ENCODE assay signal across 8 cellular contexts in the genomic region with DNA sequence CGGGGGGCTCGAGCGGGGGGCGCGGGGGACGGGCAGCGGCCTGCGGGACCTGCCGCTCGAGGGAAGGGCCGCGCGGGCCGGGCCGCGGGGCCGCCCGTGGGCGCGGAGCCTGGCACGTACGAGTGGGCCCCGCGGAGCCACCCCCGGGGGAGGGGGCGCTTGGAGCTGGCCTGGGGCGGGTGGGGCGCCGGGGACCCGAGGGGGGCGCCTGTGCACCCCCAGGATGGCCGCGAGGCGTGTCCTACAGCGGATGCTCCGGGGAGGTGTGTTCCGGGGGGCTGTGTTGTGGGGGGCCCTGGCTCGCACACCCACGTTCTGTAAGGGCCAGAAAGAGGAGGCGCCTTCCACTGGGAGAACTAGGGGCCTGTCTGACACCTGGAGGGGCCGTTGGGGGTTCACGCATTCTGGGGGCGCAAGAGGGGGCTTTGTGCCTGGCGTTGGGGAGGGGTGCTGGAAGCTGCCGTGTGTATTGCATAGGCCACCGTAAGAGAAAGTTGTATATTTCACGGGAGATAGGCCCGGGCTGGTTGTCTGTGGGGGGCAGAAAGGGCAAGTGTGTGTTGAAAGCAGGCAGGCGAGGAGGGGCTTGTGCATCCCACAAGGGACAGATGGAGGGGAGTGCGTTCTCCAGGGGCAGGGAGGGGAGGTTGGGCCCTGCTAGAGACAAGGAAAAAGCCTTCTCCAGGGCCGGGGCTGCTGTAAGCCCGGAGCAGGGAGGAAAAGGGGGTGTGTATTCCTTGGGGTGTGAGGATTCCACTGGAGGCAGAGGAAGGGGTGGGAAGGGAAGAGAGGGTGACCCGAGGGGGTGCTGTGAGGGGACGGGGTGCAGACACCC. TPM values are rescaled to one million over a fixed set of nuclear protein-coding genes. Genes with fewer than 3 reads are reported as not detected.
DNase-seq lines count a peak whose midpoint lies in the region; ATAC-seq and TF ChIP-seq lines count a peak whose summit lies in the region.

No MANE protein-coding gene starts in this region.

- peak overlapping the region; percentile 67 for H2AFZ ChIP-seq in GM23248
- peak overlapping the region; percentile 64 for H2AFZ ChIP-seq in PC-3 (ENCODE audit: low read length)

- H3K4me1 Mint-ChIP-seq in Caco-2 (ENCODE audit: low read depth, unreplicated experiment): peaks cover 4% of the 10 kb centered on the region

- intact Hi-C loops in Caco-2 (cut with micrococcal nuclease; ENCODE audit: unreplicated experiment) (loop anchor here (2.0 to 5.0 kb wide), 2 partner anchors 56 to 146 kb away; a partner anchor contains a TSS), PC-3 (cut with micrococcal nuclease) (loop anchor here (5.0 kb wide), 1 partner anchor 49 kb away; a partner anchor contains a TSS), esophagus muscularis mucosa (cut with DNase I) (loop anchor here (10.0 kb wide), 1 partner anchor 56 kb away; no protein-coding TSS in a partner anchor), prostate gland (cut with DNase I) (no loop called here)

- no peak for TF ChIP-seq CTCF in Caco-2 (IDR thresholded peaks at IDR 0.05; ENCODE audit: insufficient read depth in 1 of 2, low read depth in 1 of 2, low read length in 1 of 2, severe bottlenecking in 1 of 2, unreplicated experiment in 1 of 2)
- TF ChIP-seq CTCF in PC-3 (conservative IDR thresholded peaks at IDR 0.05; ENCODE audit: low read depth, low read length): no peak
- TF ChIP-seq CTCF in esophagus muscularis mucosa (IDR thresholded peaks at IDR 0.05): no peak
- TF ChIP-seq CTCF in prostate gland (IDR thresholded peaks at IDR 0.05): no peak

- TF ChIP-seq POLR2A in esophagus muscularis mucosa (IDR thresholded peaks at IDR 0.05; ENCODE audit: low read depth): no peak
- no peak for TF ChIP-seq POLR2A in prostate gland (IDR thresholded peaks at IDR 0.05)

- H3K9me2 ChIP-seq in GM23248 (ENCODE audit: insufficient read depth) (no peaks in the 10 kb centered on the region), PC-3 (replicated peaks; ENCODE audit: low read length) (no peaks in the 10 kb centered on the region)

- H3K4me3 ChIP-seq in Caco-2 (ENCODE audit: low read depth, low read length) (peak overlapping the region; percentile 53), GM23248 (peak overlapping the region; percentile 76), PC-3 (ENCODE audit: low read length) (peak overlapping the region; percentile 77), esophagus muscularis mucosa (peak overlapping the region; percentile 64 to 91 (median 75)), prostate gland (peak overlapping the region; percentile 66 to 81)

- H3K79me2 ChIP-seq in GM23248 (ENCODE audit: insufficient read depth) (no peaks in the 10 kb centered on the region), PC-3 (ENCODE audit: low read length) (no peaks in the 10 kb centered on the region)

- H3K4me3 Mint-ChIP-seq in Caco-2 (ENCODE audit: unreplicated experiment): peak overlapping the region; percentile 70

- H3K27ac ChIP-seq in GM23248 (no peak overlapping the region), PC-3 (ENCODE audit: low read length) (no peak overlapping the region), esophagus muscularis mucosa (replicated peaks in 1 of 4) (peak overlapping the region in 1 of 4 donors; percentile 57), prostate gland (peak overlapping the region in 1 of 2 donors; percentile 24)

- WGBS in GM23248 (ENCODE audit: low coverage in 1 of 2, low lambda C conversion rate in 2 of 2, missing lambda C conversion rate in 2 of 2), 2 experiments: 1 to 5% methylated on average over 12 to 50 of the region's 54 CpGs
- WGBS in esophagus muscularis mucosa: 4% methylated on average over 15 of the region's 54 CpGs
- 2% methylated on average over 38 of the region's 54 CpGs for WGBS in prostate gland

- CTCF ChIA-PET in Caco-2 (lab: Charles Lee): interaction anchor here (0.5 to 1.2 kb wide), 5 partner anchors 54 to 70 kb away, joined by 3 to 8 read pairs (median 4); a partner anchor contains a TSS
- CTCF ChIA-PET in PC-3 (lab: Charles Lee): interaction anchor here (0.6 to 1.3 kb wide), 6 partner anchors 8 to 70 kb away, joined by 3 to 6 read pairs (median 4); a partner anchor contains a TSS

- H3K4me1 ChIP-seq in Caco-2: peaks cover 14% of the 10 kb centered on the region
- no peaks in the 10 kb centered on the region for H3K4me1 ChIP-seq in GM23248 (ENCODE audit: insufficient read depth)
- peaks cover 4% of the 10 kb centered on the region; the same call in 1 of the 2 replicates for H3K4me1 ChIP-seq in PC-3 (ENCODE audit: insufficient read depth, low read length)
- H3K4me1 ChIP-seq in esophagus muscularis mucosa: peaks cover 10 to 31% (median 19%) of the 10 kb centered on the region in 4 donors
- peaks cover 8% of the 10 kb centered on the region for H3K4me1 ChIP-seq in prostate gland (replicated peaks)

- no peaks in the 10 kb centered on the region for H3K27me3 ChIP-seq in Caco-2 (replicated peaks; ENCODE audit: control insufficient read depth, insufficient read depth, low read length)
- no peaks in the 10 kb centered on the region; the same call in 1 of the 2 replicates for H3K27me3 ChIP-seq in GM23248 (replicated peaks; ENCODE audit: insufficient read depth)
- H3K27me3 ChIP-seq in PC-3 (ENCODE audit: low read length): no peaks in the 10 kb centered on the region
- H3K27me3 ChIP-seq in esophagus muscularis mucosa: no peaks in the 10 kb centered on the region
- no peaks in the 10 kb centered on the region for H3K27me3 ChIP-seq in prostate gland (replicated peaks; ENCODE audit: insufficient read depth)

- no peaks in the 10 kb centered on the region for H3F3A ChIP-seq in GM23248 (ENCODE audit: insufficient read depth)
- H3F3A ChIP-seq in PC-3 (ENCODE audit: low read length, unreplicated experiment): no peaks in the 10 kb centered on the region

- H3K9me3 ChIP-seq in Caco-2 (no peaks in the 10 kb centered on the region), GM23248 (ENCODE audit: low read depth) (no peaks in the 10 kb centered on the region), PC-3 (ENCODE audit: low read length) (no peaks in the 10 kb centered on the region), esophagus muscularis mucosa (peaks cover 0 to 1% (median 0%) of the 10 kb centered on the region in 4 donors), prostate gland (no peaks in the 10 kb centered on the region)

- H3K36me3 ChIP-seq in Caco-2 (ENCODE audit: control insufficient read depth, insufficient read depth, low read length): no peaks in the 10 kb centered on the region
- no peaks in the 10 kb centered on the region for H3K36me3 ChIP-seq in GM23248 (ENCODE audit: low read depth)
- H3K36me3 ChIP-seq in PC-3 (ENCODE audit: low read depth, low read length): no peaks in the 10 kb centered on the region; the same call in 1 of the 2 replicates
- no peaks in the 10 kb centered on the region for H3K36me3 ChIP-seq in esophagus muscularis mucosa
- H3K36me3 ChIP-seq in prostate gland: no peaks in the 10 kb centered on the region

- peaks cover 2% of the 10 kb centered on the region for H3K9me3 Mint-ChIP-seq in Caco-2 (ENCODE audit: unreplicated experiment)

- H3K4me2 ChIP-seq in GM23248 (ENCODE audit: unreplicated experiment) (peak overlapping the region; percentile 86), PC-3 (ENCODE audit: low read length) (peak overlapping the region; percentile 81)

- DNase-seq in Caco-2 (no peak), GM23248 (peak; percentile 27), PC-3 (no peak), esophagus muscularis mucosa (ENCODE audit: extremely low spot score) (no peak), prostate gland (ENCODE audit: low spot score) (no peak), NOMO-1 treated with DMSO at 0.1 percent for 48 hours (lab: John Stamatoyannopoulos, UW; ENCODE audit: unreplicated experiment) (no peak), T-helper 9 cell (no peak), SW 1271 (lab: John Stamatoyannopoulos, UW) (no peak)

- POLR2A ChIA-PET in Caco-2 (lab: Charles Lee): no interaction called here
- POLR2A ChIA-PET in PC-3 (lab: Charles Lee; ENCODE audit: unreplicated experiment): no interaction called here

- H3K9ac ChIP-seq in GM23248 (peak overlapping the region; percentile 75), PC-3 (ENCODE audit: low read length) (peak overlapping the region; percentile 60)

- H3K27ac Mint-ChIP-seq in Caco-2 (ENCODE audit: unreplicated experiment): no peak overlapping the region

- in situ Hi-C loops in GM23248 (cut with MboI): no loop called here

- BruUV-seq in Caco-2 (replicated peaks; lab: Mats Ljungman, UMichigan) (no TSS peak), PC-3 (replicated peaks; lab: Mats Ljungman, UMichigan) (no TSS peak)

- TF ChIP-seq EP300 in esophagus muscularis mucosa (IDR thresholded peaks at IDR 0.05): no peak

- H3K36me3 Mint-ChIP-seq in Caco-2 (ENCODE audit: insufficient read depth, unreplicated experiment): peaks cover 6% of the 10 kb centered on the region

- H4K20me1 ChIP-seq in GM23248 (ENCODE audit: insufficient read depth) (no peaks in the 10 kb centered on the region), PC-3 (ENCODE audit: low read length) (no peaks in the 10 kb centered on the region)

- H3K27me3 Mint-ChIP-seq in Caco-2 (ENCODE audit: insufficient read depth, unreplicated experiment): no peaks in the 10 kb centered on the region

- ATAC-seq in PC-3: peak; percentile 9

RNA-seq across cellular contexts. Expression of a gene that starts 0.7 kb away (rescaled TPM):
- total RNA-seq in Caco-2 (2022): 1.9 and 2.7 TPM in 2 replicates
- total RNA-seq in GM23248 (2014; rRNA removed; shearing (Covaris generic)): 3.5 and 5.9 TPM in 2 replicates
- polyA plus RNA-seq in GM23248 (2016; fragmentation: Nextera tagmentation; extraction: Ambion mirVana): 1.2 and 1.3 TPM in 2 replicates
- 6.3 and 7.7 TPM in 2 replicates for total RNA-seq in PC-3 (2014; rRNA removed)
- 1 to 10 TPM; 2.5 to 7.1 (median 4.0) TPM for total RNA-seq in esophagus muscularis mucosa
- total RNA-seq in prostate gland: 10 to 100 TPM in 1 of 2 donors, 1 to 10 TPM in 1; 6.0 to 19.5 TPM

RNA-seq across cellular contexts. Expression of a gene that starts 14.9 kb away (rescaled TPM):
- total RNA-seq in Caco-2 (2022) (15.5 and 15.9 TPM in 2 replicates), PC-3 (2014; rRNA removed) (2.9 and 4.8 TPM in 2 replicates), esophagus muscularis mucosa (1 to 10 TPM; 4.5 to 7.5 (median 5.5) TPM), prostate gland (10 to 100 TPM; 16.3 to 16.8 TPM)
- 5.2 and 5.7 TPM in 2 replicates for total RNA-seq in GM23248 (2014; rRNA removed; shearing (Covaris generic))
- polyA plus RNA-seq in GM23248 (2016; fragmentation: Nextera tagmentation; extraction: Ambion mirVana): 12.7 and 14.3 TPM in 2 replicates

RNA-seq across cellular contexts. Expression of a gene that starts 15.1 kb away (rescaled TPM):
- total RNA-seq in Caco-2 (2022) (138 and 144 TPM in 2 replicates), PC-3 (2014; rRNA removed) (124 and 138 TPM in 2 replicates), esophagus muscularis mucosa (10 to 100 TPM; 43.2 to 51.5 (median 48.6) TPM), prostate gland (100 to 1,000 TPM in 1 of 2 donors, 10 to 100 TPM in 1; 72.3 to 196 TPM)
- total RNA-seq in GM23248 (2014; rRNA removed; shearing (Covaris generic)): 36.2 and 48.2 TPM in 2 replicates
- 95.1 and 98.5 TPM in 2 replicates for polyA plus RNA-seq in GM23248 (2016; fragmentation: Nextera tagmentation; extraction: Ambion mirVana)

RNA-seq across cellular contexts. Expression of a gene that starts 44.0 kb away (rescaled TPM):
- 15.6 and 19.8 TPM in 2 replicates for total RNA-seq in Caco-2 (2022)
- not detected in 2 replicates for total RNA-seq in GM23248 (2014; rRNA removed; shearing (Covaris generic))
- not detected in 2 replicates for polyA plus RNA-seq in GM23248 (2016; fragmentation: Nextera tagmentation; extraction: Ambion mirVana)
- 4.7 and 6.9 TPM in 2 replicates for total RNA-seq in PC-3 (2014; rRNA removed)
- 10 to 100 TPM in 2 of 4 donors, 1 to 10 TPM in 2; 6.5 to 19.5 (median 10.3) TPM for total RNA-seq in esophagus muscularis mucosa
- total RNA-seq in prostate gland: 100 to 1,000 TPM in 1 of 2 donors, 1 to 10 TPM in 1; 9.8 to 123 TPM

RNA-seq across cellular contexts. Expression of a gene that starts 51.1 kb away (rescaled TPM):
- total RNA-seq in Caco-2 (2022) (26.4 and 28.6 TPM in 2 replicates), PC-3 (2014; rRNA removed) (145 and 163 TPM in 2 replicates), esophagus muscularis mucosa (10 to 100 TPM in 2 of 4 donors, 1 to 10 TPM in 2; 7.1 to 16.0 (median 9.6) TPM), prostate gland (10 to 100 TPM in 1 of 2 donors, 1 to 10 TPM in 1; 6.8 to 15.3 TPM)
- 10.9 and 20.6 TPM in 2 replicates for total RNA-seq in GM23248 (2014; rRNA removed; shearing (Covaris generic))
- 10.1 and 12.0 TPM in 2 replicates for polyA plus RNA-seq in GM23248 (2016; fragmentation: Nextera tagmentation; extraction: Ambion mirVana)
